ENCODE assay signal across 8 cellular contexts in the genomic region with DNA sequence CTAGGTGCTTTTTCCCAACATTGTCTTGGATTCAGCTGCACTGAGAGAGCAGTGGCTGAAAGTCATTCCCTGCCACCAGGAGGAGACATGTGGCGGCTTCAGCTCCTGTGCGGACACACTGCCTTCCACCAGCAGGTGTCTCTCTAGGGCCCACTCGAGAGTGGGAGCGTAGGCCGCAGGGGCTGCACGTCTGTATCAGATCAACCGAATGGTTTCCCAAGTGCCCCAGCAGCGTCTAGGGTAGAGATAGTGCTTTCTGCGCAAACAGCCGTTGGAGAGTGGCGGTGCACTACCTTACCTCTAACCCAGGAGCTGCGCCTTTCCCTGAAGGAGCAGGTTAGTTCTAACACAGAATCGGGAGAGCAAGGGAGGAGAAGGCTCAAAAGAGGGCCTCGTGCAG. TPM values are rescaled to one million over a fixed set of nuclear protein-coding genes. Genes with fewer than 3 reads are reported as not detected.
DNase-seq lines count a peak whose midpoint lies in the region; ATAC-seq, FAIRE-seq and TF ChIP-seq lines count a peak whose summit lies in the region.

No MANE protein-coding gene starts in this region.

- no peak overlapping the region for H3K9ac ChIP-seq in liver (ENCODE audit: low read depth in 1 of 2, low read length in 2 of 2)

- WGBS in liver: 47% methylated on average over 14 of the region's 14 CpGs

- no peaks in the 10 kb centered on the region for H3K27me3 ChIP-seq in liver (ENCODE audit: control insufficient read depth in 4 of 4, insufficient read depth in 4 of 4, low read length in 3 of 4)

- no peak for ATAC-seq in HG03432 (IDR thresholded peaks at IDR 0.05; ENCODE audit: unreplicated experiment)

- TF ChIP-seq CTCF in GM12865 (IDR thresholded peaks at IDR 0.05; ENCODE audit: insufficient read depth, low read depth, low read length, missing control alignments): peak; percentile 74
- TF ChIP-seq CTCF in VCaP (conservative IDR thresholded peaks at IDR 0.05): peak; percentile 72
- TF ChIP-seq CTCF in liver (IDR thresholded peaks at IDR 0.05; ENCODE audit: low read depth, low read length, missing input control): peak; percentile 83

- TF ChIP-seq RAD21 in liver (IDR thresholded peaks at IDR 0.05): peak; percentile 72 to 86

- H3K9me3 ChIP-seq in liver (ENCODE audit: control insufficient read depth in 4 of 4, low read length in 3 of 4): no peaks in the 10 kb centered on the region

- no peak overlapping the region for H3K4me3 ChIP-seq in GM12865 (ENCODE audit: low read depth, low read length)
- H3K4me3 ChIP-seq in liver (ENCODE audit: low read depth in 1 of 3, low read length in 3 of 3): no peak overlapping the region

- H3K36me3 ChIP-seq in liver (ENCODE audit: control insufficient read depth in 4 of 4, insufficient read depth in 3 of 4, low read depth in 1 of 4, low read length in 3 of 4): no peaks in the 10 kb centered on the region

- H3K27ac ChIP-seq in VCaP (no peak overlapping the region), liver (ENCODE audit: low read depth in 1 of 2, low read length in 2 of 2) (no peak overlapping the region)

- no peak for FAIRE-seq in frontal cortex (lab: Jason Lieb, UNC)

- peak; percentile 69 for DNase-seq in GM12865 (ENCODE audit: low read depth)
- DNase-seq in Kasumi-1 (lab: John Stamatoyannopoulos, UW): peak; percentile 47 to 49
- peak; percentile 59 for DNase-seq in cerebellum (ENCODE audit: low spot score)
- peak; percentile 32 to 47 for DNase-seq in stimulated activated CD8-positive, alpha-beta memory T cell treated with anti-CD3 and anti-CD28 coated beads, Interleukin-15, amount 100 ng/mL, for 48 hours (ENCODE audit: low read depth in 2 of 2)
- no peak for DNase-seq in frontal cortex (ENCODE audit: low spot score in 2 of 2)

- H3K4me1 ChIP-seq in liver (ENCODE audit: control insufficient read depth in 4 of 4, insufficient read depth in 4 of 4, low read length in 3 of 4): no peaks in the 10 kb centered on the region

TF ChIP-seq in liver, 16 proteins besides CTCF, POLR2A, EP300 and RAD21:
- TF ChIP-seq YY1 (IDR thresholded peaks at IDR 0.05): no peak
- TF ChIP-seq, protein P1, sequence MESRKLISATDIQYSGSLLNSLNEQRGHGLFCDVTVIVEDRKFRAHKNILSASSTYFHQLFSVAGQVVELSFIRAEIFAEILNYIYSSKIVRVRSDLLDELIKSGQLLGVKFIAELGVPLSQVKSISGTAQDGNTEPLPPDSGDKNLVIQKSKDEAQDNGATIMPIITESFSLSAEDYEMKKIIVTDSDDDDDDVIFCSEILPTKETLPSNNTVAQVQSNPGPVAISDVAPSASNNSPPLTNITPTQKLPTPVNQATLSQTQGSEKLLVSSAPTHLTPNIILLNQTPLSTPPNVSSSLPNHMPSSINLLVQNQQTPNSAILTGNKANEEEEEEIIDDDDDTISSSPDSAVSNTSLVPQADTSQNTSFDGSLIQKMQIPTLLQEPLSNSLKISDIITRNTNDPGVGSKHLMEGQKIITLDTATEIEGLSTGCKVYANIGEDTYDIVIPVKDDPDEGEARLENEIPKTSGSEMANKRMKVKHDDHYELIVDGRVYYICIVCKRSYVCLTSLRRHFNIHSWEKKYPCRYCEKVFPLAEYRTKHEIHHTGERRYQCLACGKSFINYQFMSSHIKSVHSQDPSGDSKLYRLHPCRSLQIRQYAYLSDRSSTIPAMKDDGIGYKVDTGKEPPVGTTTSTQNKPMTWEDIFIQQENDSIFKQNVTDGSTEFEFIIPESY (IDR thresholded peaks at IDR 0.05): no peak
- TF ChIP-seq, protein P2, sequence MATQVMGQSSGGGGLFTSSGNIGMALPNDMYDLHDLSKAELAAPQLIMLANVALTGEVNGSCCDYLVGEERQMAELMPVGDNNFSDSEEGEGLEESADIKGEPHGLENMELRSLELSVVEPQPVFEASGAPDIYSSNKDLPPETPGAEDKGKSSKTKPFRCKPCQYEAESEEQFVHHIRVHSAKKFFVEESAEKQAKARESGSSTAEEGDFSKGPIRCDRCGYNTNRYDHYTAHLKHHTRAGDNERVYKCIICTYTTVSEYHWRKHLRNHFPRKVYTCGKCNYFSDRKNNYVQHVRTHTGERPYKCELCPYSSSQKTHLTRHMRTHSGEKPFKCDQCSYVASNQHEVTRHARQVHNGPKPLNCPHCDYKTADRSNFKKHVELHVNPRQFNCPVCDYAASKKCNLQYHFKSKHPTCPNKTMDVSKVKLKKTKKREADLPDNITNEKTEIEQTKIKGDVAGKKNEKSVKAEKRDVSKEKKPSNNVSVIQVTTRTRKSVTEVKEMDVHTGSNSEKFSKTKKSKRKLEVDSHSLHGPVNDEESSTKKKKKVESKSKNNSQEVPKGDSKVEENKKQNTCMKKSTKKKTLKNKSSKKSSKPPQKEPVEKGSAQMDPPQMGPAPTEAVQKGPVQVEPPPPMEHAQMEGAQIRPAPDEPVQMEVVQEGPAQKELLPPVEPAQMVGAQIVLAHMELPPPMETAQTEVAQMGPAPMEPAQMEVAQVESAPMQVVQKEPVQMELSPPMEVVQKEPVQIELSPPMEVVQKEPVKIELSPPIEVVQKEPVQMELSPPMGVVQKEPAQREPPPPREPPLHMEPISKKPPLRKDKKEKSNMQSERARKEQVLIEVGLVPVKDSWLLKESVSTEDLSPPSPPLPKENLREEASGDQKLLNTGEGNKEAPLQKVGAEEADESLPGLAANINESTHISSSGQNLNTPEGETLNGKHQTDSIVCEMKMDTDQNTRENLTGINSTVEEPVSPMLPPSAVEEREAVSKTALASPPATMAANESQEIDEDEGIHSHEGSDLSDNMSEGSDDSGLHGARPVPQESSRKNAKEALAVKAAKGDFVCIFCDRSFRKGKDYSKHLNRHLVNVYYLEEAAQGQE (IDR thresholded peaks at IDR 0.05): no peak
- TF ChIP-seq SP1 (IDR thresholded peaks at IDR 0.05): no peak
- TF ChIP-seq NR2F2 (IDR thresholded peaks at IDR 0.05): no peak
- TF ChIP-seq HNF4A (conservative IDR thresholded peaks at IDR 0.05): no peak
- no peak for TF ChIP-seq JUND (IDR thresholded peaks at IDR 0.05)
- TF ChIP-seq HNF4G (IDR thresholded peaks at IDR 0.05): no peak
- TF ChIP-seq, protein P3, sequence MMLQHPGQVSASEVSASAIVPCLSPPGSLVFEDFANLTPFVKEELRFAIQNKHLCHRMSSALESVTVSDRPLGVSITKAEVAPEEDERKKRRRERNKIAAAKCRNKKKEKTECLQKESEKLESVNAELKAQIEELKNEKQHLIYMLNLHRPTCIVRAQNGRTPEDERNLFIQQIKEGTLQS (IDR thresholded peaks at IDR 0.05): no peak
- TF ChIP-seq, protein P4, sequence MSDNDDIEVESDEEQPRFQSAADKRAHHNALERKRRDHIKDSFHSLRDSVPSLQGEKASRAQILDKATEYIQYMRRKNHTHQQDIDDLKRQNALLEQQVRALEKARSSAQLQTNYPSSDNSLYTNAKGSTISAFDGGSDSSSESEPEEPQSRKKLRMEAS (IDR thresholded peaks at IDR 0.05): no peak
- no peak for TF ChIP-seq GABPA (IDR thresholded peaks at IDR 0.05 in 1 of 2, conservative IDR thresholded peaks at IDR 0.05 in 1 of 2)
- TF ChIP-seq RXRA (IDR thresholded peaks at IDR 0.05): no peak

RNA-seq across cellular contexts. Expression of a gene that starts 31.7 kb away (rescaled TPM):
- total RNA-seq in cerebellum (3.9 TPM), liver (under 1 TPM; 0.05 to 0.08 TPM), frontal cortex (0.82 TPM)
- not detected for polyA plus RNA-seq in liver

RNA-seq across cellular contexts. Expression of a gene that starts 53.3 kb away (rescaled TPM):
- total RNA-seq in cerebellum (8.4 TPM), liver (under 1 TPM; 0.14 to 0.25 TPM), frontal cortex (3.3 TPM)
- polyA plus RNA-seq in liver: under 1 TPM in 1 of 2 donors, not detected in 1; 0.21 TPM

RNA-seq across cellular contexts. Expression of a gene that starts 54.8 kb away (rescaled TPM):
- total RNA-seq in cerebellum (14.9 TPM), liver (10 to 100 TPM; 14.5 to 16.0 TPM), frontal cortex (14.7 TPM)
- polyA plus RNA-seq in liver: 10 to 100 TPM; 10.2 to 14.0 TPM

Comparison
In these comparisons a context has a peak if more than half of its experiments do, and no peak if none do; other contexts are left out.
1. DNase-seq: peak in GM12865 (single experiment), Kasumi-1 (2 of 2), cerebellum (single experiment) and stimulated activated CD8-positive, alpha-beta memory T cell treated with anti-CD3 and anti-CD28 coated beads, Interleukin-15, amount 100 ng/mL, for 48 hours (2 of 2); none in frontal cortex (0 of 2).
2. Peak in every context shown above with its lines, with median percentiles within 50 percentile points of each other: CTCF ChIP-seq.